In genomic region chr12:9667403-9667802, GRCh38 we compare ENCODE assay signal across 12 cellular contexts. TPM values are rescaled to one million over a fixed set of nuclear protein-coding genes. Genes with fewer than 3 reads are reported as not detected.
DNase-seq lines count a peak whose midpoint lies in the region; ATAC-seq and TF ChIP-seq lines count a peak whose summit lies in the region.
"Had no signal": no experiment of that assay in that cellular context is flagged by ENCODE, and none has a peak within 500 bp of the region (broad histone marks: within the 10 kb centered on the region; RNA-seq: fewer than 3 reads in every experiment).

No MANE protein-coding gene starts in this region.

- peaks cover 7% of the 10 kb centered on the region for H3K4me1 ChIP-seq in suprapubic skin

- H3K9me3 ChIP-seq in suprapubic skin = no peaks in the 10 kb centered on the region

- no peak for TF ChIP-seq EP300 in suprapubic skin (IDR thresholded peaks at IDR 0.05)

- H3K4me3 Mint-ChIP-seq in T-helper 2 cell treated with Interferon-gamma antibody and Interleukin-4, amounts not matched to agents 5 μg/mL and 100 μg/mL, for 36 hours = peak overlapping the region; percentile 89
- peak overlapping the region; percentile 86 to 90 for H3K4me3 Mint-ChIP-seq in stimulated activated naive CD8-positive, alpha-beta T cell treated with anti-CD3 and anti-CD28 coated beads, Interleukin-15, amount 100 ng/mL, for 72 hours
- H3K4me3 Mint-ChIP-seq: GM23338, nephron had no signal

- ATAC-seq in HG02642 (IDR thresholded peaks at IDR 0.05; ENCODE audit: poor library complexity, unreplicated experiment) = peak; percentile 55
- ATAC-seq in stimulated activated naive CD8-positive, alpha-beta T cell treated with anti-CD3 and anti-CD28 coated beads, Interleukin-15, amount 100 ng/mL, for 72 hours = peak; percentile 62
- ATAC-seq: GM23338 had no signal

- peaks cover 19% of the 10 kb centered on the region for H3K36me3 ChIP-seq in suprapubic skin

- peak; percentile 55 for DNase-seq in stimulated activated CD4-positive, alpha-beta T cell treated with anti-CD3 and anti-CD28 coated beads, Interleukin-15, amount 100 ng/mL, for 24 hours
- DNase-seq in stimulated activated CD4-positive, alpha-beta T cell treated with anti-CD3 and anti-CD28 coated beads, Interleukin-1b, Interleukin-23, amount 100 ng/mL, for 48 hours = no peak
- DNase-seq in T-helper 2 cell treated with Interferon-gamma antibody and Interleukin-4, amounts not matched to agents 5 μg/mL and 100 μg/mL, for 36 hours (ENCODE audit: low spot score) = no peak
- no peak for DNase-seq in stimulated activated naive CD8-positive, alpha-beta T cell treated with anti-CD3 and anti-CD28 coated beads, Interleukin-15, amount 100 ng/mL, for 72 hours
- DNase-seq in NK-92 treated with Interleukin-12 subunit alpha and Interleukin-12 subunit beta, amount 100 ng/mL, for 24 hours (lab: John Stamatoyannopoulos, UW) = no peak
- DNase-seq in suprapubic skin (ENCODE audit: low spot score in 2 of 2) = no peak
- no peak for DNase-seq in hepatic stellate cell (ENCODE audit: low spot score)
- DNase-seq: amniotic stem cell had no signal

- TF ChIP-seq CTCF in suprapubic skin (IDR thresholded peaks at IDR 0.05) = no peak

- H3K27me3 Mint-ChIP-seq in T-helper 2 cell treated with Interferon-gamma antibody and Interleukin-4, amounts not matched to agents 5 μg/mL and 100 μg/mL, for 36 hours (ENCODE audit: low read depth) = no peaks in the 10 kb centered on the region
- H3K27me3 Mint-ChIP-seq in stimulated activated naive CD8-positive, alpha-beta T cell treated with anti-CD3 and anti-CD28 coated beads, Interleukin-15, amount 100 ng/mL, for 72 hours = no peaks in the 10 kb centered on the region

- no peak for TF ChIP-seq POLR2A in suprapubic skin (IDR thresholded peaks at IDR 0.05)

- H3K27me3 ChIP-seq in suprapubic skin = no peaks in the 10 kb centered on the region

- no peaks in the 10 kb centered on the region for H3K9me3 Mint-ChIP-seq in T-helper 2 cell treated with Interferon-gamma antibody and Interleukin-4, amounts not matched to agents 5 μg/mL and 100 μg/mL, for 36 hours
- H3K9me3 Mint-ChIP-seq in stimulated activated naive CD8-positive, alpha-beta T cell treated with anti-CD3 and anti-CD28 coated beads, Interleukin-15, amount 100 ng/mL, for 72 hours = peaks cover 0 to 2% of the 10 kb centered on the region in 2 donors
- H3K9me3 Mint-ChIP-seq: GM23338, nephron had no signal

- no peak overlapping the region for H3K4me3 ChIP-seq in suprapubic skin
- H3K4me3 ChIP-seq: GM23338, SK-N-MC had no signal

- peaks cover 62% of the 10 kb centered on the region for H3K36me3 Mint-ChIP-seq in T-helper 2 cell treated with Interferon-gamma antibody and Interleukin-4, amounts not matched to agents 5 μg/mL and 100 μg/mL, for 36 hours (ENCODE audit: low read depth)

- H3K4me1 Mint-ChIP-seq in T-helper 2 cell treated with Interferon-gamma antibody and Interleukin-4, amounts not matched to agents 5 μg/mL and 100 μg/mL, for 36 hours (ENCODE audit: low read depth) = peaks cover 50% of the 10 kb centered on the region
- peaks cover 71% of the 10 kb centered on the region for H3K4me1 Mint-ChIP-seq in stimulated activated naive CD8-positive, alpha-beta T cell treated with anti-CD3 and anti-CD28 coated beads, Interleukin-15, amount 100 ng/mL, for 72 hours
- H3K4me1 Mint-ChIP-seq: GM23338 had no signal

- H3K27ac Mint-ChIP-seq in T-helper 2 cell treated with Interferon-gamma antibody and Interleukin-4, amounts not matched to agents 5 μg/mL and 100 μg/mL, for 36 hours = peak overlapping the region; percentile 97
- H3K27ac Mint-ChIP-seq in stimulated activated naive CD8-positive, alpha-beta T cell treated with anti-CD3 and anti-CD28 coated beads, Interleukin-15, amount 100 ng/mL, for 72 hours = peak overlapping the region; percentile 100

- 83% methylated on average over 2 of the region's 2 CpGs for WGBS in suprapubic skin

- no peak overlapping the region for H3K27ac ChIP-seq in suprapubic skin

RNA-seq across cellular contexts. Expression of gene CLEC2D, which starts 2.1 kb away (rescaled TPM):
- 10 to 100 TPM in 1 of 4 donors, 1 to 10 TPM in 3; 2.3 to 12.2 (median 5.0) TPM for total RNA-seq in suprapubic skin

RNA-seq across cellular contexts. Expression of gene KLRB1, which starts 59.7 kb away (rescaled TPM):
- not detected for total RNA-seq in suprapubic skin
- total RNA-seq: GM23338 had no signal
